9 cellular contexts compared by ENCODE assay signal in genomic region chr19:29812881-29813275, GRCh38. TPM values are rescaled to one million over a fixed set of nuclear protein-coding genes. Genes with fewer than 3 reads are reported as not detected.
DNase-seq lines count a peak whose midpoint lies in the region; ATAC-seq and TF ChIP-seq lines count a peak whose summit lies in the region.
"Had no signal": no experiment of that assay in that cellular context is flagged by ENCODE, and none has a peak within 500 bp of the region (broad histone marks: within the 10 kb centered on the region; RNA-seq: fewer than 3 reads in every experiment).

No MANE protein-coding gene starts in this region.

- peak overlapping the region; percentile 73 for H3K9ac ChIP-seq in HCT116 (ENCODE audit: low read length)

- TF ChIP-seq CTCF in HCT116 (IDR thresholded peaks at IDR 0.05 in 2 of 3, conservative IDR thresholded peaks at IDR 0.05 in 1 of 3; ENCODE audit: borderline replicate concordance in 1 of 3, insufficient read depth in 1 of 3, low read depth in 2 of 3, low read length in 2 of 3) (no peak), VCaP (conservative IDR thresholded peaks at IDR 0.05) (no peak), fibroblast of the aortic adventitia (IDR thresholded peaks at IDR 0.05; ENCODE audit: insufficient read depth, low read length) (no peak), spleen (IDR thresholded peaks at IDR 0.05 in 8 of 11, conservative IDR thresholded peaks at IDR 0.05 in 3 of 11) (no peak)

- H3K9me2 ChIP-seq in HCT116 (ENCODE audit: insufficient read depth): no peaks in the 10 kb centered on the region

- no peak for ATAC-seq in HCT116
- ATAC-seq in HG03039 (IDR thresholded peaks at IDR 0.05; ENCODE audit: unreplicated experiment): no peak

- H3K27ac ChIP-seq in HCT116 (ENCODE audit: low read depth, low read length) (no peak overlapping the region), VCaP (peak overlapping the region; percentile 69; the same call in 1 of the 2 replicates), spleen (no peak overlapping the region)
- H3K27ac ChIP-seq: neutrophil had no signal

- H3K27me3 ChIP-seq in HCT116 (ENCODE audit: insufficient read depth, low read length) (no peaks in the 10 kb centered on the region), spleen (replicated peaks in 1 of 7) (peaks cover 0 to 4% (median 0%) of the 10 kb centered on the region in 7 donors)

- RAD21 ChIA-PET in HCT116 (lab: Charles Lee; ENCODE audit: low non-redundant PET in 1 of 2, low total read pairs in 2 of 2, uncharacterized antibody in 2 of 2, unreplicated experiment in 2 of 2): no interaction called here

- TF ChIP-seq POLR2A in HCT116 (IDR thresholded peaks at IDR 0.05; ENCODE audit: borderline replicate concordance, extremely low read depth, insufficient read depth, insufficient read length): no peak
- no peak for TF ChIP-seq POLR2A in spleen (IDR thresholded peaks at IDR 0.05)

- H3K9me3 ChIP-seq in HCT116 (ENCODE audit: control insufficient read depth in 1 of 2, insufficient read depth in 1 of 2, low read depth in 1 of 2, low read length in 2 of 2) (no peaks in the 10 kb centered on the region), spleen (no peaks in the 10 kb centered on the region)
- H3K9me3 ChIP-seq: neutrophil had no signal

- no peak for DNase-seq in HCT116 (ENCODE audit: low read depth, low spot score)
- DNase-seq in fibroblast of the aortic adventitia (ENCODE audit: low read depth): no peak
- peak; percentile 78 for DNase-seq in spleen
- DNase-seq in GM03348 (ENCODE audit: low spot score): no peak
- DNase-seq in CD1c-positive myeloid dendritic cell (ENCODE audit: extremely low spot score): no peak
- DNase-seq: NCI-H1930 had no signal

- CTCF ChIA-PET in HCT116 (lab: Charles Lee): no interaction called here

- no peaks in the 10 kb centered on the region for H4K20me1 ChIP-seq in HCT116 (ENCODE audit: insufficient read depth)

- TF ChIP-seq RAD21 in HCT116 (IDR thresholded peaks at IDR 0.05; ENCODE audit: low read depth): no peak

- WGBS in spleen, 5 donors: 83 to 86% (median 86%) methylated on average over 6 of the region's 6 CpGs

- POLR2A ChIA-PET in HCT116 (lab: Charles Lee): no interaction called here

- BruUV-seq in HCT116 (replicated peaks; lab: Mats Ljungman, UMichigan): TSS peak; percentile 43

- peaks cover 8% of the 10 kb centered on the region; the same call in 1 of the 2 replicates for H3K79me2 ChIP-seq in HCT116 (ENCODE audit: insufficient read depth, low read length)

- H3K4me3 ChIP-seq in HCT116 (replicated peaks in 1 of 2; ENCODE audit: low read depth in 1 of 2, low read length in 2 of 2): peak overlapping the region; percentile 60 to 73
- peak overlapping the region; percentile 60 for H3K4me3 ChIP-seq in fibroblast of the aortic adventitia (ENCODE audit: low read depth, low read length)
- H3K4me3 ChIP-seq in spleen: peak overlapping the region in 7 of 8 donors; percentile 32 to 83 (median 53)

- H3K4me1 ChIP-seq in HCT116 (ENCODE audit: control insufficient read depth in 1 of 2, insufficient read depth in 2 of 2, low read length in 2 of 2) (peaks cover 7 to 20% of the 10 kb centered on the region in 2 experiments; a peak in 3 of 4 replicates), spleen (peaks cover 0 to 22% (median 14%) of the 10 kb centered on the region in 6 donors)

- intact Hi-C loops in HCT116 (cut with micrococcal nuclease): no loop called here
- intact Hi-C loops in spleen (cut with DNase I; ENCODE audit: low total_unique reads): no loop called here

- H3K36me3 ChIP-seq in HCT116 (ENCODE audit: control insufficient read depth in 1 of 2, insufficient read depth in 2 of 2, low read length in 2 of 2): peaks cover 9 to 22% of the 10 kb centered on the region in 2 experiments; a peak in 2 of 4 replicates
- H3K36me3 ChIP-seq in spleen: no peaks in the 10 kb centered on the region
- H3K36me3 ChIP-seq: neutrophil had no signal

- no peak overlapping the region for H2AFZ ChIP-seq in HCT116 (ENCODE audit: low read depth, low read length, poor library complexity, severe bottlenecking)

- peak overlapping the region; percentile 90 for H3K4me2 ChIP-seq in HCT116 (ENCODE audit: low read length)

TF ChIP-seq in HCT116, 20 proteins besides CTCF, POLR2A, EP300 and RAD21:
- TF ChIP-seq MAX (IDR thresholded peaks at IDR 0.05) (no peak), ZFX (IDR thresholded peaks at IDR 0.05) (no peak)
TF ChIP-seq in HCT116: peak in this region for 0.

RNA-seq across cellular contexts. Expression of gene CCNE1, which starts 1.1 kb away (rescaled TPM):
- total RNA-seq in HCT116 (2021; ENCODE audit: unreplicated experiment) (29.3 TPM), fibroblast of the aortic adventitia (ENCODE audit: low replicate concordance) (4.8 and 5.6 TPM in 2 replicates), spleen (1 to 10 TPM; 2.3 to 4.8 (median 4.0) TPM)
- polyA plus RNA-seq in HCT116 (2012): 14.7 and 18.4 TPM in 2 replicates
- 1 to 10 TPM; 3.5 to 4.0 (median 3.9) TPM for polyA plus RNA-seq in spleen
